8 cellular contexts compared by ENCODE assay signal in the genomic region with DNA sequence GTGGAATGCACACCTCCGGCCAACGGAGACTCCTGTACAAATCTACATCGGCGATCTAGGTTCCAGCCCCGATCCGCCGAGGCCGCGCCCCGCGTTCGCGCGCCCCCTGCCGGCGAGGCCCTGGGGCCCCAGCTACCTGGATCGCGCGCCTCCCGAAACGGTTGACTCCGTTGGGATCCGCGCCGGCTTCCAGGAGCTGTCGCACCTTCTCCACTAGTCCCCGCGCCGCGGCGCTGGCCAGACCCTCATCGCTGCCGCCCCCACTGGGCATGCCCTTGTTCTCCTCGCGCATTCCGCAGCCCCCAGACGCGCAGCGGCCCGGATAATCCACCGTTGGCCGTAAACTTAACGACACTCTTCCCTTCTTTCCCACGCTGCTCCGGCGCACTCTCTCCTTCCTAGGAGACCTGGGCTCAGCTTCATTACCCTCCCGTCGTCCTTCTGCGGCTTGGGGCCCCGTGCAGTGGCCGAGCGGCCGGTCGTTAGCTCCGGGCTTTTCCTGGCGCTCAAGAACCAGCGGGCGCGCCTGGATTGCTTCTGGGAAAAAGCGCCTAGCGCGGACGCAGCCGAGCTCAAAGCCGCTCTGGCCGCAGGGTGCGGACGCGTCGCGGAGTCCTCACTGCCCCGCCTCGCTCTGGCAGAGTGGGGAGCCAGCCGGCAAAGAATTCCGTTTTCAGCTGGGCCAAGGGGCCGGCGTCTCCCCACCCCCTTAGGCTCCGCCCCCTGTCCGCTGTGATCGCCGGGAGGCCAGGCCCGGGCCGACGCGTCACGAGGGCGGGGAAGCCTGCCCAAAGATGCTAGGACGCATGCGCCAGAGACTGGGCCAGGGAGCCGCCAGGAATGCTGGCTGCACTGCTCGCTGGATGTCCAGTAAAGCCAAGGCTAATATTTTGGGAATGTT. TPM values are rescaled to one million over a fixed set of nuclear protein-coding genes. Genes with fewer than 3 reads are reported as not detected.
DNase-seq lines count a peak whose midpoint lies in the region; ATAC-seq and TF ChIP-seq lines count a peak whose summit lies in the region.

A gene with protein sequence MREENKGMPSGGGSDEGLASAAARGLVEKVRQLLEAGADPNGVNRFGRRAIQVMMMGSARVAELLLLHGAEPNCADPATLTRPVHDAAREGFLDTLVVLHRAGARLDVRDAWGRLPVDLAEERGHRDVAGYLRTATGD (minus strand): TSS at position 644 of the 901 bp plus-strand sequence. CDS start 352 bp downstream, at position 292.

- peak; percentile 95 for DNase-seq in COLO668 (lab: John Stamatoyannopoulos, UW; ENCODE audit: unreplicated experiment)
- peak; percentile 90 for DNase-seq in OCI-LY7 (ENCODE audit: low spot score)
- DNase-seq in activated effector memory CD4-positive, alpha-beta T cell treated with Interleukin-2 at 50 U/mL for 16 hours, result peak; percentile 61
- DNase-seq in fibroblast of villous mesenchyme (ENCODE audit: low read depth), result peak; percentile 97
- DNase-seq in nephron progenitor cell, result peak; percentile 97

- H3K27me3 Mint-ChIP-seq in nephron progenitor cell (ENCODE audit: low read depth, poor library complexity), result peaks cover 81% of the 10 kb centered on the region

- H3K27ac Mint-ChIP-seq in nephron progenitor cell, result peak within 1 kb of the TSS; percentile 91

- no peak within 1 kb of the TSS for H3K27ac ChIP-seq in OCI-LY7 (ENCODE audit: low read depth, low read length, poor library complexity, severe bottlenecking)
- no peak within 1 kb of the TSS for H3K27ac ChIP-seq in thymus (ENCODE audit: low read depth)

- H3K9me3 Mint-ChIP-seq in nephron progenitor cell, result no peaks in the 10 kb centered on the region

- intact Hi-C loops in OCI-LY7 (cut with micrococcal nuclease; ENCODE audit: unreplicated experiment), result loop anchor here (1.0 kb wide), 2 partner anchors 13 to 196 kb away; no protein-coding TSS in a partner anchor

- H3K36me3 ChIP-seq in OCI-LY7 (ENCODE audit: insufficient read depth, low read length) (peaks cover 26% of the 10 kb centered on the region), thymus (ENCODE audit: control insufficient read depth, insufficient read depth) (no peaks in the 10 kb centered on the region)

- peaks cover 42% of the 10 kb centered on the region; the same call in 1 of the 2 replicates for H3K79me2 ChIP-seq in OCI-LY7 (ENCODE audit: insufficient read depth, low read depth, low read length)

- POLR2A ChIA-PET in OCI-LY7 (lab: Charles Lee), result interaction anchor here (0.6 to 3.7 kb wide), 20 partner anchors 9 to 1081 kb away, joined by 3 to 34 read pairs (median 4); a partner anchor contains a TSS

- peaks cover 42% of the 10 kb centered on the region for H3K4me1 ChIP-seq in OCI-LY7 (ENCODE audit: insufficient read depth, low read length, poor library complexity, severe bottlenecking)
- H3K4me1 ChIP-seq in thymus (ENCODE audit: control insufficient read depth, insufficient read depth, low read length), result peaks cover 2% of the 10 kb centered on the region

- H2AFZ ChIP-seq in OCI-LY7 (ENCODE audit: low read length), result peak within 1 kb of the TSS; percentile 74; the same call in 1 of the 2 replicates

- 3% methylated on average over 91 of the region's 91 CpGs for WGBS in thymus

- H3K4me1 Mint-ChIP-seq in nephron progenitor cell, result peaks cover 19% of the 10 kb centered on the region

- H3K4me3 Mint-ChIP-seq in nephron progenitor cell, result peak within 1 kb of the TSS; percentile 92

- BruUV-seq in OCI-LY7 (replicated peaks; lab: Mats Ljungman, UMichigan), result no TSS peak

- peak; percentile 92 for ATAC-seq in GM19463 (IDR thresholded peaks at IDR 0.05; ENCODE audit: unreplicated experiment)
- ATAC-seq in HG03575 (IDR thresholded peaks at IDR 0.05; ENCODE audit: extremely low read depth, insufficient number of reproducible peaks, low FRiP score, unreplicated experiment), result peak; percentile 71

- no peaks in the 10 kb centered on the region for H3K9me3 ChIP-seq in OCI-LY7 (ENCODE audit: low read length)
- no peaks in the 10 kb centered on the region for H3K9me3 ChIP-seq in thymus (ENCODE audit: control insufficient read depth)

- H3K4me2 ChIP-seq in OCI-LY7 (ENCODE audit: low read length), result peak within 1 kb of the TSS; percentile 94

- H3K27me3 ChIP-seq in thymus (ENCODE audit: control insufficient read depth, insufficient read depth), result peaks cover 49% of the 10 kb centered on the region

- CTCF ChIA-PET in OCI-LY7 (lab: Charles Lee; ENCODE audit: unreplicated experiment), result interaction anchor here (0.7 to 0.9 kb wide), 3 partner anchors 13 to 28 kb away, joined by 3 to 4 read pairs (median 4); a partner anchor contains a TSS

- H3K4me3 ChIP-seq in OCI-LY7 (ENCODE audit: low read depth, low read length, poor library complexity, severe bottlenecking) (peak within 1 kb of the TSS; percentile 73), fibroblast of villous mesenchyme (ENCODE audit: low read depth, low read length) (peak within 1 kb of the TSS; percentile 86), thymus (ENCODE audit: low read length) (peak within 1 kb of the TSS; percentile 39)

- no peaks in the 10 kb centered on the region for H3K9me2 ChIP-seq in OCI-LY7 (ENCODE audit: insufficient read depth, low read length)

- no peaks in the 10 kb centered on the region for H3K36me3 Mint-ChIP-seq in nephron progenitor cell (ENCODE audit: low read depth)

- TF ChIP-seq CTCF in OCI-LY7 (conservative IDR thresholded peaks at IDR 0.05; ENCODE audit: low read length) (peak; percentile 94), fibroblast of villous mesenchyme (IDR thresholded peaks at IDR 0.05; ENCODE audit: insufficient read depth, low read depth, low read length) (peak; percentile 93), nephron progenitor cell (IDR thresholded peaks at IDR 0.05) (peak; percentile 86)

- 0 out of 2 replicates have a peak, but pooled peaks cover 13% of the 10 kb centered on the region for H4K20me1 ChIP-seq in OCI-LY7 (ENCODE audit: insufficient read depth, low read length)

RNA-seq across cellular contexts. Expression of the gene that starts here (rescaled TPM):
- total RNA-seq in OCI-LY7 (2014; rRNA removed; shearing (Covaris generic)), result 2.0 TPM in 2 replicates
- 3.7 and 4.7 TPM in 2 replicates for total RNA-seq in OCI-LY7 (2022)
- total RNA-seq in fibroblast of villous mesenchyme, result 43.2 and 58.3 TPM in 2 replicates
- polyA plus RNA-seq in thymus, result 7.3 TPM
